ENCODE assay signal across 8 cellular contexts in genomic region chr9:61856283-61856682, GRCh38.
DNase-seq lines count a peak whose midpoint lies in the region; ATAC-seq and TF ChIP-seq lines count a peak whose summit lies in the region.
"Not testable (repeated sequence)": the region's sequence is repeated elsewhere in the genome, so short reads cannot be mapped to it uniquely, and the experiment has no call there.

No MANE protein-coding gene starts in this region.

- POLR2A ChIA-PET in activated CD8-positive, alpha-beta T cell treated with anti-CD3 and anti-CD28 coated beads for 36 hours (lab: Charles Lee), result not testable (repeated sequence)

- not testable (repeated sequence) for H3K27me3 Mint-ChIP-seq in activated CD8-positive, alpha-beta T cell treated with anti-CD3 and anti-CD28 coated beads for 36 hours; natural killer cell treated with Interleukin-12 subunit alpha and Interleukin-12 subunit beta and Interleukin-15 and Interleukin-18, amount 100 ng/mL, for 72 hours

- not testable (repeated sequence) for H3K9me3 Mint-ChIP-seq in activated CD8-positive, alpha-beta T cell treated with anti-CD3 and anti-CD28 coated beads for 36 hours; natural killer cell treated with Interleukin-12 subunit alpha and Interleukin-12 subunit beta and Interleukin-15 and Interleukin-18, amount 100 ng/mL, for 72 hours

- intact Hi-C loops in activated CD8-positive, alpha-beta T cell treated with anti-CD3 and anti-CD28 coated beads for 36 hours (cut with micrococcal nuclease); Right ventricle myocardium superior (cut with DNase I): not testable (repeated sequence)

- not testable (repeated sequence) for H3K4me3 Mint-ChIP-seq in activated CD8-positive, alpha-beta T cell treated with anti-CD3 and anti-CD28 coated beads for 36 hours; natural killer cell treated with Interleukin-12 subunit alpha and Interleukin-12 subunit beta and Interleukin-15 and Interleukin-18, amount 100 ng/mL, for 72 hours

- H3K4me1 Mint-ChIP-seq in activated CD8-positive, alpha-beta T cell treated with anti-CD3 and anti-CD28 coated beads for 36 hours (ENCODE audit: low read depth); natural killer cell treated with Interleukin-12 subunit alpha and Interleukin-12 subunit beta and Interleukin-15 and Interleukin-18, amount 100 ng/mL, for 72 hours (ENCODE audit: low read depth in 2 of 2): not testable (repeated sequence)

- not testable (repeated sequence) for TF ChIP-seq CTCF in activated CD8-positive, alpha-beta T cell treated with anti-CD3 and anti-CD28 coated beads for 36 hours (IDR thresholded peaks at IDR 0.05)

- CTCF ChIA-PET in activated CD8-positive, alpha-beta T cell treated with anti-CD3 and anti-CD28 coated beads for 36 hours (lab: Charles Lee), result not testable (repeated sequence)

- ATAC-seq in GM18502 (IDR thresholded peaks at IDR 0.05; ENCODE audit: poor library complexity, unreplicated experiment), result peak; percentile 84
- ATAC-seq in GM19397 (IDR thresholded peaks at IDR 0.05; ENCODE audit: unreplicated experiment), result peak; percentile 79
- ATAC-seq in GM21723 (IDR thresholded peaks at IDR 0.05; ENCODE audit: unreplicated experiment), result peak; percentile 82
- ATAC-seq in HG02938 (IDR thresholded peaks at IDR 0.05; ENCODE audit: unreplicated experiment), result peak; percentile 62
- ATAC-seq in HG03432 (IDR thresholded peaks at IDR 0.05; ENCODE audit: unreplicated experiment), result peak; percentile 86
- peak; percentile 79 for ATAC-seq in activated CD8-positive, alpha-beta T cell treated with anti-CD3 and anti-CD28 coated beads for 36 hours
- ATAC-seq in Right ventricle myocardium superior (ENCODE audit: poor library complexity), result peak; percentile 94
- ATAC-seq in natural killer cell treated with Interleukin-12 subunit alpha and Interleukin-12 subunit beta and Interleukin-15 and Interleukin-18, amount 100 ng/mL, for 72 hours, result peak; percentile 86 to 94

- not testable (repeated sequence) for H3K36me3 Mint-ChIP-seq in activated CD8-positive, alpha-beta T cell treated with anti-CD3 and anti-CD28 coated beads for 36 hours (ENCODE audit: low read depth); natural killer cell treated with Interleukin-12 subunit alpha and Interleukin-12 subunit beta and Interleukin-15 and Interleukin-18, amount 100 ng/mL, for 72 hours

- not testable (repeated sequence) for DNase-seq in activated CD8-positive, alpha-beta T cell treated with anti-CD3 and anti-CD28 coated beads for 36 hours; Right ventricle myocardium superior; natural killer cell treated with Interleukin-12 subunit alpha and Interleukin-12 subunit beta and Interleukin-15 and Interleukin-18, amount 100 ng/mL, for 72 hours (ENCODE audit: low spot score)

- H3K27ac Mint-ChIP-seq in activated CD8-positive, alpha-beta T cell treated with anti-CD3 and anti-CD28 coated beads for 36 hours; natural killer cell treated with Interleukin-12 subunit alpha and Interleukin-12 subunit beta and Interleukin-15 and Interleukin-18, amount 100 ng/mL, for 72 hours: not testable (repeated sequence)
